Comparison of ENCODE assay signal across 8 cellular contexts in genomic region chr1:205775015-205775716, GRCh38. TPM values are rescaled to one million over a fixed set of nuclear protein-coding genes. Genes with fewer than 3 reads are reported as not detected.
DNase-seq lines count a peak whose midpoint lies in the region; TF ChIP-seq lines count a peak whose summit lies in the region.

TSS of gene RAB29 (minus strand) at chr1:205775482. CDS start at chr1:205774956, 526 bp downstream.

- peaks cover 13% of the 10 kb centered on the region for H3K9me3 Mint-ChIP-seq in nephron progenitor cell
- no peaks in the 10 kb centered on the region for H3K9me3 Mint-ChIP-seq in stimulated activated naive CD8-positive, alpha-beta T cell treated with anti-CD3 and anti-CD28 coated beads, Interleukin-15, Interleukin-2, amounts not matched to agents 100 ng/mL and 50 ng/mL, for 24 hours

- H3K36me3 Mint-ChIP-seq in nephron progenitor cell (ENCODE audit: low read depth): no peaks in the 10 kb centered on the region
- H3K36me3 Mint-ChIP-seq in stimulated activated naive CD8-positive, alpha-beta T cell treated with anti-CD3 and anti-CD28 coated beads, Interleukin-15, Interleukin-2, amounts not matched to agents 100 ng/mL and 50 ng/mL, for 24 hours (ENCODE audit: low read depth): peaks cover 18% of the 10 kb centered on the region

- DNase-seq in Daoy (ENCODE audit: low read depth) (peak; percentile 85), GOT3 (lab: John Stamatoyannopoulos, UW) (peak; percentile 18), LNCaP clone FGC (ENCODE audit: low read depth) (peak; percentile 46), fibroblast of the conjunctiva (ENCODE audit: low read depth) (peak; percentile 63), nephron progenitor cell (peak; percentile 75)
- DNase-seq in activated T-helper 9 cell treated with anti-CD3 and anti-CD28 coated beads, Interleukin-2, amount 50 U/mL, for 16 hours (ENCODE audit: low read depth): peak; percentile 72

- H3K27ac Mint-ChIP-seq in nephron progenitor cell: no peak within 1 kb of the TSS
- H3K27ac Mint-ChIP-seq in stimulated activated naive CD8-positive, alpha-beta T cell treated with anti-CD3 and anti-CD28 coated beads, Interleukin-15, Interleukin-2, amounts not matched to agents 100 ng/mL and 50 ng/mL, for 24 hours: peak within 1 kb of the TSS; percentile 93

- peak within 1 kb of the TSS; percentile 88 for H3K4me3 Mint-ChIP-seq in nephron progenitor cell
- H3K4me3 Mint-ChIP-seq in stimulated activated naive CD8-positive, alpha-beta T cell treated with anti-CD3 and anti-CD28 coated beads, Interleukin-15, Interleukin-2, amounts not matched to agents 100 ng/mL and 50 ng/mL, for 24 hours: peak within 1 kb of the TSS; percentile 87

- peak; percentile 69 for TF ChIP-seq POLR2A in Raji (IDR thresholded peaks at IDR 0.05; ENCODE audit: insufficient read depth, low read depth, low read length)

- no peak for TF ChIP-seq CTCF in LNCaP clone FGC (IDR thresholded peaks at IDR 0.05; ENCODE audit: control insufficient read depth, extremely low read depth, insufficient read depth)
- no peak for TF ChIP-seq CTCF in nephron progenitor cell (IDR thresholded peaks at IDR 0.05)

- peaks cover 14% of the 10 kb centered on the region for H3K4me1 Mint-ChIP-seq in nephron progenitor cell
- peaks cover 57% of the 10 kb centered on the region for H3K4me1 Mint-ChIP-seq in stimulated activated naive CD8-positive, alpha-beta T cell treated with anti-CD3 and anti-CD28 coated beads, Interleukin-15, Interleukin-2, amounts not matched to agents 100 ng/mL and 50 ng/mL, for 24 hours (ENCODE audit: low read depth)

- H3K27me3 Mint-ChIP-seq in nephron progenitor cell (ENCODE audit: low read depth, poor library complexity): peaks cover 70% of the 10 kb centered on the region
- no peaks in the 10 kb centered on the region for H3K27me3 Mint-ChIP-seq in stimulated activated naive CD8-positive, alpha-beta T cell treated with anti-CD3 and anti-CD28 coated beads, Interleukin-15, Interleukin-2, amounts not matched to agents 100 ng/mL and 50 ng/mL, for 24 hours

- H3K4me3 ChIP-seq in LNCaP clone FGC (ENCODE audit: low read depth, low read length): peak within 1 kb of the TSS; percentile 88

RNA-seq across cellular contexts. Expression of gene RAB29, which starts in this region (rescaled TPM):
- total RNA-seq in Daoy (2014; rRNA removed; shearing (Covaris generic)): 9.6 and 10.9 TPM in 2 replicates

Comparison
In these comparisons a context has a peak if more than half of its experiments do, and no peak if none do; other contexts are left out.
1. Peak in every context shown above with its lines: DNase-seq and H3K4me3 ChIP-seq.
2. DNase-seq: peak in every context shown above with its lines; median percentile 85 in Daoy; 75 in nephron progenitor cell; 72 in activated T-helper 9 cell treated with anti-CD3 and anti-CD28 coated beads, Interleukin-2, amount 50 U/mL, for 16 hours; 63 in fibroblast of the conjunctiva; 46 in LNCaP clone FGC; 18 in GOT3.